In the genomic region with DNA sequence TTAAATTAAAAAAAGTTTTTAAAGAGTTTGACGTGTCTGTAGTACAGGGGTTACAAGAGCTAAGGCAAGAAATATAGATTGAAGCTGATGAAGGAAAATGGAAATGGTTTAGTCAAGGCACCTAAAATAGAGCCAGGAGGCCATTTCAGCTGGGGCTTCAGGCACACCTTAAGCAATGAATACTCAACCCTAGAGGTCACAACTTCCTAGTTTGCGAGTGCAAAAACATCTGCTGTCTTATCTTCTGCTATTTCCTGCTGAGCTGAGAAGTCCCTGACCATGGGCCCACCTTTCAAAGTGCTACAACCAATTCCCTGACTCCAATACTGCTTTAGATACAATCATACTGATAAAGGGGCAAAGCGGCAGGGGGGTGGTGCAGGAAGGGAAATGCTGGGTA, we compare ENCODE assay signal across 19 cellular contexts.
A peak's percentile ranks its signal among the peaks of the same experiment; 100 is the strongest.
DNase-seq lines count a peak whose midpoint lies in the region; ATAC-seq and TF ChIP-seq lines count a peak whose summit lies in the region.
"Had no signal": no experiment of that assay in that cellular context is flagged by ENCODE, and none has a peak within 500 bp of the region (broad histone marks: within the 10 kb centered on the region; RNA-seq: fewer than 3 reads in every experiment).

No MANE protein-coding gene starts in this region.

- no peak overlapping the region for H3K18ac ChIP-seq in H9 (ENCODE audit: insufficient read length, low read depth, low read length)

- H3K27me3 ChIP-seq in H9 (ENCODE audit: insufficient read depth, low read length) (no peaks in the 10 kb centered on the region), endodermal cell (ENCODE audit: control insufficient read depth, insufficient read depth, low read length, poor library complexity, severe bottlenecking) (no peaks in the 10 kb centered on the region), psoas muscle (ENCODE audit: insufficient read depth in 3 of 3, low read length in 2 of 3) (no peaks in the 10 kb centered on the region), adrenal gland (no peaks in the 10 kb centered on the region)
- H3K27me3 ChIP-seq: BE2C, Peyer's patch had no signal

- no peak overlapping the region for H2BK12ac ChIP-seq in H9 (ENCODE audit: insufficient read length, low read depth, low read length)

- H4K20me1 ChIP-seq in H9 (ENCODE audit: control insufficient read depth, insufficient read depth, insufficient read length) = no peaks in the 10 kb centered on the region

- no peak overlapping the region for H3K23ac ChIP-seq in H9 (ENCODE audit: insufficient read length, low read depth, low read length)

- peak; percentile 21 to 67 (median 50) for ATAC-seq in psoas muscle

- H3K4me3 Mint-ChIP-seq in H9 = no peak overlapping the region; a peak in 1 of 5 replicates
- no peak overlapping the region for H3K4me3 Mint-ChIP-seq in endodermal cell

- no peak for TF ChIP-seq POLR2A in adrenal gland (IDR thresholded peaks at IDR 0.05)

- H3K27ac ChIP-seq in H9 (ENCODE audit: insufficient read length, low read depth, low read length) = peak overlapping the region; percentile 64
- no peak overlapping the region for H3K27ac ChIP-seq in endodermal cell (ENCODE audit: low read depth, low read length)
- H3K27ac ChIP-seq in psoas muscle = peak overlapping the region; percentile 88
- H3K27ac ChIP-seq in adrenal gland = no peak overlapping the region
- H3K27ac ChIP-seq: HL-60, Peyer's patch had no signal

- no peak overlapping the region for H3K56ac ChIP-seq in H9 (ENCODE audit: insufficient read length, low read depth, low read length)

- H2AK5ac ChIP-seq in H9 (ENCODE audit: insufficient read length, low read length) = no peak overlapping the region

- no peaks in the 10 kb centered on the region for H3K79me2 ChIP-seq in H9 (ENCODE audit: insufficient read depth, low read length)

- TF ChIP-seq CTCF in H9 (conservative IDR thresholded peaks at IDR 0.05) = no peak
- no peak for TF ChIP-seq CTCF in endodermal cell (conservative IDR thresholded peaks at IDR 0.05)
- no peak for TF ChIP-seq CTCF in psoas muscle (IDR thresholded peaks at IDR 0.05)
- no peak for TF ChIP-seq CTCF in adrenal gland (IDR thresholded peaks at IDR 0.05)

- H3K9me3 Mint-ChIP-seq in H9 (peaks cover 12 to 19% of the 10 kb centered on the region in 2 experiments; a peak in 4 of 5 replicates), endodermal cell (peaks cover 18% of the 10 kb centered on the region)

- no peak overlapping the region for H3T11ph ChIP-seq in H9 (ENCODE audit: low read length)

- intact Hi-C loops in psoas muscle (cut with DNase I) (no loop called here), adrenal gland (cut with DNase I) (no loop called here)

- H2BK20ac ChIP-seq in H9 (ENCODE audit: low read depth, low read length, poor library complexity, severe bottlenecking) = no peak overlapping the region

- H3K36me3 ChIP-seq in endodermal cell (ENCODE audit: control insufficient read depth, insufficient read depth, low read length) (no peaks in the 10 kb centered on the region), psoas muscle (ENCODE audit: insufficient read depth in 1 of 2, low read depth in 1 of 2) (no peaks in the 10 kb centered on the region), adrenal gland (replicated peaks in 1 of 2) (no peaks in the 10 kb centered on the region)
- H3K36me3 ChIP-seq: BE2C, HAP-1, Peyer's patch had no signal

- no peaks in the 10 kb centered on the region for H3K27me3 Mint-ChIP-seq in H9 (ENCODE audit: low read depth)
- no peaks in the 10 kb centered on the region for H3K27me3 Mint-ChIP-seq in endodermal cell (ENCODE audit: insufficient read depth)

- no peaks in the 10 kb centered on the region for H3K23me2 ChIP-seq in H9 (ENCODE audit: insufficient read length, low read depth, low read length, poor library complexity, severe bottlenecking)

- H3K9ac ChIP-seq in H9 (ENCODE audit: extremely low read depth, insufficient read length, low read length) = no peak overlapping the region
- H3K9ac ChIP-seq in endodermal cell (ENCODE audit: extremely low read depth, low read length, poor library complexity, severe bottlenecking) = no peak overlapping the region

- no peak overlapping the region for H2AFZ ChIP-seq in H9 (ENCODE audit: low read length)

- H2BK5ac ChIP-seq in H9 (ENCODE audit: insufficient read length, low read length) = peak overlapping the region; percentile 61

- no peak overlapping the region for H3K14ac ChIP-seq in H9 (ENCODE audit: insufficient read depth, low read length)

- H3K4ac ChIP-seq in H9 (ENCODE audit: low read depth, low read length) = no peak overlapping the region

- no peaks in the 10 kb centered on the region for H3K4me1 ChIP-seq in H9 (ENCODE audit: insufficient read depth, low read length)
- peaks cover 7% of the 10 kb centered on the region for H3K4me1 ChIP-seq in endodermal cell (ENCODE audit: control insufficient read depth, insufficient read depth, low read length)
- peaks cover 13% of the 10 kb centered on the region for H3K4me1 ChIP-seq in psoas muscle
- no peaks in the 10 kb centered on the region for H3K4me1 ChIP-seq in adrenal gland (replicated peaks in 1 of 2)
- H3K4me1 ChIP-seq: BE2C, Peyer's patch had no signal

- no peak overlapping the region for H3K4me3 ChIP-seq in endodermal cell (ENCODE audit: low read length)
- no peak overlapping the region for H3K4me3 ChIP-seq in psoas muscle
- no peak overlapping the region for H3K4me3 ChIP-seq in adrenal gland
- H3K4me3 ChIP-seq: HAP-1, Peyer's patch had no signal

- H3K4me2 ChIP-seq in H9 (ENCODE audit: insufficient read depth, insufficient read length, low read length) = no peak overlapping the region

- DNase-seq in ELF-1 (ENCODE audit: low read depth, low spot score) (peak; percentile 8), H9 (no peak), endodermal cell (peak; percentile 61), psoas muscle (no peak), islet precursor cell (no peak), adrenal gland (no peak), SIG-M5 treated with dmso at 0.1 percent for 504 hours (lab: John Stamatoyannopoulos, UW; ENCODE audit: unreplicated experiment) (no peak)
- DNase-seq: BE2C; EL; KG1; NCI-H1105; NCI-H146; NCI-H2029; NCI-H226; NCI-H774; NK-92 treated with Interleukin-12 subunit alpha and Interleukin-12 subunit beta, amount 100 ng/mL, for 24 hours; Peyer's patch had no signal

- no peaks in the 10 kb centered on the region for H3K79me1 ChIP-seq in H9 (ENCODE audit: insufficient read depth, low read depth, low read length, poor library complexity, severe bottlenecking)

- H3K36me3 Mint-ChIP-seq in H9 (ENCODE audit: insufficient read depth in 1 of 3, low read depth in 3 of 3) (peaks cover 20 to 33% (median 25%) of the 10 kb centered on the region in 3 experiments), endodermal cell (ENCODE audit: low read depth) (peaks cover 3% of the 10 kb centered on the region)

- H3K27ac Mint-ChIP-seq in H9 = peak overlapping the region; percentile 65 to 96 (median 87); a peak in 6 of 7 replicates
- peak overlapping the region; percentile 62 for H3K27ac Mint-ChIP-seq in endodermal cell

- no CpG with 5 or more reads among the region's 3 CpGs for WGBS in H9 (ENCODE audit: extremely low coverage, insufficient read length, low lambda C conversion rate)
- WGBS in endodermal cell (ENCODE audit: insufficient coverage in 1 of 2, insufficient read length in 1 of 2), 2 experiments = 66 to 86% methylated on average over 2 of the region's 3 CpGs
- 74 to 90% (median 84%) methylated on average over 3 of the region's 3 CpGs for WGBS in psoas muscle, 3 donors
- 79 to 89% (median 86%) methylated on average over 3 of the region's 3 CpGs for WGBS in adrenal gland, 4 donors

- no peak overlapping the region for H4K5ac ChIP-seq in H9 (ENCODE audit: insufficient read length, low read depth, low read length)

- H3K4me1 Mint-ChIP-seq in H9 (peaks cover 28 to 31% of the 10 kb centered on the region in 2 experiments), endodermal cell (peaks cover 29% of the 10 kb centered on the region)

- no peaks in the 10 kb centered on the region for H3K9me3 ChIP-seq in H9 (ENCODE audit: control insufficient read depth, low read depth, low read length)
- H3K9me3 ChIP-seq in endodermal cell (ENCODE audit: control insufficient read depth, low read length) = peaks cover 3% of the 10 kb centered on the region
- peaks cover 3% of the 10 kb centered on the region for H3K9me3 ChIP-seq in psoas muscle
- no peaks in the 10 kb centered on the region for H3K9me3 ChIP-seq in adrenal gland (replicated peaks in 1 of 3)
- H3K9me3 ChIP-seq: BE2C, HAP-1, Peyer's patch had no signal

- H2BK15ac ChIP-seq in H9 (ENCODE audit: low read depth, low read length) = no peak overlapping the region

- no peak overlapping the region for H2BK120ac ChIP-seq in H9 (ENCODE audit: low read depth, low read length, poor library complexity, severe bottlenecking)

- no peak overlapping the region for H4K91ac ChIP-seq in H9 (ENCODE audit: insufficient read length, low read depth, low read length)

- H4K8ac ChIP-seq in H9 (replicated peaks; ENCODE audit: insufficient read length, low read depth, low read length) = no peak overlapping the region

Comparison
In these comparisons a context has a peak if more than half of its experiments do, and no peak if none do; other contexts are left out.
1. DNase-seq: peak in ELF-1 (single experiment) and endodermal cell (single experiment); none in H9 (single experiment), psoas muscle (0 of 2), islet precursor cell (single experiment), adrenal gland (0 of 7) and SIG-M5 treated with dmso at 0.1 percent for 504 hours (single experiment).
2. H3K27ac ChIP-seq: peak in H9 (single experiment) and psoas muscle (single experiment); none in endodermal cell (single experiment) and adrenal gland (0 of 5).